16 cellular contexts compared by ENCODE assay signal in genomic region chr16:89144681-89145080, GRCh38. TPM values are rescaled to one million over a fixed set of nuclear protein-coding genes. Genes with fewer than 3 reads are reported as not detected.
DNase-seq lines count a peak whose midpoint lies in the region; ATAC-seq and TF ChIP-seq lines count a peak whose summit lies in the region.
"Had no signal": no experiment of that assay in that cellular context is flagged by ENCODE, and none has a peak within 500 bp of the region (broad histone marks: within the 10 kb centered on the region; RNA-seq: fewer than 3 reads in every experiment).

No MANE protein-coding gene starts in this region.

- H3K9me3 Mint-ChIP-seq in chondrocyte (ENCODE audit: low read depth) = no peaks in the 10 kb centered on the region
- H3K9me3 Mint-ChIP-seq: CD8-positive, alpha-beta memory T cell had no signal

- CTCF ChIA-PET in HEK293T (lab: Yijun Ruan, JAX) = no interaction called here

- 82 to 97% (median 88%) methylated on average over 4 to 6 of the region's 6 CpGs for WGBS in spleen, 5 donors

- DNase-seq in HEK293T (ENCODE audit: extremely low spot score) = no peak
- peak; percentile 81 for DNase-seq in chondrocyte (ENCODE audit: low spot score)
- DNase-seq in lower lobe of right lung = peak; percentile 21
- peak; percentile 45 for DNase-seq in spleen
- no peak for DNase-seq in ecto neural progenitor cell (ENCODE audit: low spot score)
- DNase-seq: Caco-2, GF-D8, GM23248, H9 had no signal

- H3K27ac ChIP-seq in lower lobe of right lung (no peak overlapping the region), spleen (no peak overlapping the region)
- H3K27ac ChIP-seq: A549, GM23248 had no signal

- H3K27me3 Mint-ChIP-seq in chondrocyte (ENCODE audit: low read depth) = no peaks in the 10 kb centered on the region
- H3K27me3 Mint-ChIP-seq: CD8-positive, alpha-beta memory T cell; IgD-negative memory B cell had no signal

- H3K27me3 ChIP-seq in lower lobe of right lung (ENCODE audit: low read depth) (no peaks in the 10 kb centered on the region), spleen (replicated peaks in 1 of 7) (no peaks in the 10 kb centered on the region)
- H3K27me3 ChIP-seq: BE2C had no signal

- H3K4me3 Mint-ChIP-seq in chondrocyte (ENCODE audit: unreplicated experiment) = no peak overlapping the region
- H3K4me3 Mint-ChIP-seq: H9, IgD-negative memory B cell had no signal

- no peaks in the 10 kb centered on the region for H3K4me1 Mint-ChIP-seq in chondrocyte (ENCODE audit: low read depth)
- H3K4me1 Mint-ChIP-seq: CD8-positive, alpha-beta memory T cell; H9 had no signal

- no peak overlapping the region for H3K27ac Mint-ChIP-seq in chondrocyte (ENCODE audit: unreplicated experiment)
- H3K27ac Mint-ChIP-seq: IgD-negative memory B cell had no signal

- H3K9me3 ChIP-seq in lower lobe of right lung (no peaks in the 10 kb centered on the region), spleen (peaks cover 0 to 19% (median 13%) of the 10 kb centered on the region in 8 donors)
- H3K9me3 ChIP-seq: A549, BE2C had no signal

- POLR2A ChIA-PET in HEK293T (lab: Yijun Ruan, JAX) = no interaction called here

- intact Hi-C loops in lower lobe of right lung (cut with DNase I) = no loop called here
- intact Hi-C loops in spleen (cut with DNase I; ENCODE audit: low total_unique reads) = no loop called here

- H3K36me3 Mint-ChIP-seq in chondrocyte (ENCODE audit: low read depth) = peaks cover 19% of the 10 kb centered on the region

- no peak for ATAC-seq in lower lobe of right lung
- ATAC-seq in GM21529 (IDR thresholded peaks at IDR 0.05; ENCODE audit: unreplicated experiment) = no peak
- ATAC-seq in HG03135 (IDR thresholded peaks at IDR 0.05; ENCODE audit: unreplicated experiment) = no peak

- TF ChIP-seq POLR2A in spleen (IDR thresholded peaks at IDR 0.05) = no peak

- TF ChIP-seq CTCF in chondrocyte (IDR thresholded peaks at IDR 0.05) = no peak
- no peak for TF ChIP-seq CTCF in lower lobe of right lung (IDR thresholded peaks at IDR 0.05)
- no peak for TF ChIP-seq CTCF in spleen (IDR thresholded peaks at IDR 0.05 in 8 of 11, conservative IDR thresholded peaks at IDR 0.05 in 3 of 11)

- H3K4me3 ChIP-seq in lower lobe of right lung (no peak overlapping the region), spleen (no peak overlapping the region)
- H3K4me3 ChIP-seq: A549, GM23248 had no signal

- H3K36me3 ChIP-seq in lower lobe of right lung (peaks cover 69% of the 10 kb centered on the region), spleen (peaks cover 2 to 99% (median 59%) of the 10 kb centered on the region in 6 donors)

- H3K4me1 ChIP-seq in lower lobe of right lung (no peaks in the 10 kb centered on the region), spleen (no peaks in the 10 kb centered on the region)
- H3K4me1 ChIP-seq: A549, BE2C, Caco-2 had no signal

TF ChIP-seq in HEK293T, 16 proteins besides CTCF, POLR2A, EP300 and RAD21:
- TF ChIP-seq FOXA1 (IDR thresholded peaks at IDR 0.05) = no peak
- no peak for TF ChIP-seq HDGF (IDR thresholded peaks at IDR 0.05; ENCODE audit: borderline replicate concordance)
- 0 out of 2 replicates have a peak, but pooled peaks have one; percentile 16 for TF ChIP-seq PKNOX1 (IDR thresholded peaks at IDR 0.05)

RNA-seq across cellular contexts. Expression of gene CDH15, which starts 26.9 kb away (rescaled TPM):
- total RNA-seq in chondrocyte = 0.20 to 0.23 TPM in 2 of 3 replicates, not detected in the other
- total RNA-seq in lower lobe of right lung = 0.50 TPM
- total RNA-seq in spleen = 1 to 10 TPM in 5 of 7 donors, under 1 TPM in 2; 0.74 to 7.4 (median 1.5) TPM
- polyA plus RNA-seq in spleen = 1 to 10 TPM in 1 of 3 donors, under 1 TPM in 2; 0.14 to 1.1 (median 0.57) TPM
- total RNA-seq: Caco-2; CD8-positive, alpha-beta memory T cell; GM23248; HT-29 had no signal
- polyA plus RNA-seq: CD8-positive, alpha-beta memory T cell; IgD-negative memory B cell had no signal

RNA-seq across cellular contexts. Expression of gene ACSF3, which starts 51.0 kb away (rescaled TPM):
- 19.5 to 24.4 TPM (median 20.8 TPM) in 3 replicates for total RNA-seq in chondrocyte
- 31.7 TPM for total RNA-seq in lower lobe of right lung
- 10 to 100 TPM; 39.9 to 68.1 (median 50.0) TPM for total RNA-seq in spleen
- polyA plus RNA-seq in spleen = 10 to 100 TPM; 35.4 to 50.2 (median 45.9) TPM

RNA-seq across cellular contexts. Expression of gene SLC22A31, which starts 55.7 kb away (rescaled TPM):
- total RNA-seq in chondrocyte (0.40 to 0.94 TPM in 2 of 3 replicates, not detected in the other), lower lobe of right lung (132 TPM), spleen (1 to 10 TPM in 6 of 7 donors, under 1 TPM in 1; 0.98 to 8.3 (median 4.9) TPM)
- 1 to 10 TPM; 1.1 to 5.6 (median 4.2) TPM for polyA plus RNA-seq in spleen
- total RNA-seq: CD8-positive, alpha-beta memory T cell; GM23248; HT-29 had no signal
- polyA plus RNA-seq: CD8-positive, alpha-beta memory T cell; GM23248; IgD-negative memory B cell had no signal

Comparison
In these comparisons a context has a peak if more than half of its experiments do, and no peak if none do; other contexts are left out.
1. DNase-seq: peak in chondrocyte (single experiment), lower lobe of right lung (single experiment) and spleen (single experiment); none in HEK293T (single experiment) and ecto neural progenitor cell (single experiment).
2. RNA of gene SLC22A31, which starts 55.7 kb away (total RNA-seq): 132 TPM in lower lobe of right lung (single experiment); 0.98 to 8.3 TPM in spleen and 0.40 to 0.94 TPM in chondrocyte; every median in the first group is over 10 times any median in the second.